Comparison of ENCODE assay signal across 12 cellular contexts in genomic region chr18:12321331-12321730, GRCh38. TPM values are rescaled to one million over a fixed set of nuclear protein-coding genes. Genes with fewer than 3 reads are reported as not detected.
A peak's percentile ranks its signal among the peaks of the same experiment; 100 is the strongest.
DNase-seq lines count a peak whose midpoint lies in the region; ATAC-seq and TF ChIP-seq lines count a peak whose summit lies in the region.
"Had no signal": no experiment of that assay in that cellular context is flagged by ENCODE, and none has a peak within 500 bp of the region (broad histone marks: within the 10 kb centered on the region; RNA-seq: fewer than 3 reads in every experiment).

No MANE protein-coding gene starts in this region.

- intact Hi-C loops in esophagus squamous epithelium (cut with DNase I): no loop called here

- no peaks in the 10 kb centered on the region for H3K9me3 ChIP-seq in esophagus squamous epithelium
- H3K9me3 ChIP-seq: upper lobe of right lung had no signal

- no peak overlapping the region for H3K9ac ChIP-seq in mesendoderm (ENCODE audit: low read length)

- no peak overlapping the region for H4K8ac ChIP-seq in mesendoderm (ENCODE audit: low read depth, low read length)

- no peak overlapping the region for H2BK120ac ChIP-seq in mesendoderm (ENCODE audit: low read depth, low read length)

- no peak overlapping the region for H3K18ac ChIP-seq in mesendoderm (ENCODE audit: low read length)

- peaks cover 5% of the 10 kb centered on the region for H3K79me1 ChIP-seq in mesendoderm (ENCODE audit: low read length)

- H2AK5ac ChIP-seq in mesendoderm (ENCODE audit: low read length): no peak overlapping the region

- no peak overlapping the region for H2BK5ac ChIP-seq in mesendoderm (ENCODE audit: low read length)

- H3K4me1 ChIP-seq in mesendoderm (ENCODE audit: control insufficient read depth, low read depth, low read length) (no peaks in the 10 kb centered on the region), esophagus squamous epithelium (peaks cover 13 to 45% (median 32%) of the 10 kb centered on the region in 3 donors)

- H3K56ac ChIP-seq in mesendoderm (ENCODE audit: low read length): no peak overlapping the region

- H3K27ac Mint-ChIP-seq in activated naive CD4-positive, alpha-beta T cell treated with anti-CD3 and anti-CD28 coated beads, Interleukin-2, amount 50 U/mL, for 72 hours: no peak overlapping the region
- H3K27ac Mint-ChIP-seq: activated T-helper 1 cell treated with anti-CD3 and anti-CD28 coated beads, Interleukin-12 subunit alpha, Interleukin-12 subunit beta, Interleukin-2, Interleukin-4 antibody, amounts not matched to agents 30 ng/mL and 10 ng/mL and 1 ng/mL, durations not matched to agents 14 hours and 24 hours and 36 hours had no signal

- H3K4me3 ChIP-seq in mesendoderm (ENCODE audit: low read length) (no peak overlapping the region), esophagus squamous epithelium (no peak overlapping the region)
- H3K4me3 ChIP-seq: upper lobe of right lung had no signal

- no peak overlapping the region for H4K5ac ChIP-seq in mesendoderm (ENCODE audit: low read length)

- no peaks in the 10 kb centered on the region for H3K27me3 ChIP-seq in mesendoderm (ENCODE audit: insufficient read depth, low read length, poor library complexity)
- H3K27me3 ChIP-seq in esophagus squamous epithelium: no peaks in the 10 kb centered on the region
- H3K27me3 ChIP-seq: upper lobe of right lung had no signal

- H3K9me3 Mint-ChIP-seq in activated naive CD4-positive, alpha-beta T cell treated with anti-CD3 and anti-CD28 coated beads, Interleukin-2, amount 50 U/mL, for 72 hours: no peaks in the 10 kb centered on the region
- H3K9me3 Mint-ChIP-seq: activated T-helper 1 cell treated with anti-CD3 and anti-CD28 coated beads, Interleukin-12 subunit alpha, Interleukin-12 subunit beta, Interleukin-2, Interleukin-4 antibody, amounts not matched to agents 30 ng/mL and 10 ng/mL and 1 ng/mL, durations not matched to agents 14 hours and 24 hours and 36 hours had no signal

- no peak for TF ChIP-seq POLR2A in esophagus squamous epithelium (IDR thresholded peaks at IDR 0.05)

- peak; percentile 92 for ATAC-seq in GM18867 (IDR thresholded peaks at IDR 0.05; ENCODE audit: unreplicated experiment)
- ATAC-seq in GM21825 (IDR thresholded peaks at IDR 0.05; ENCODE audit: unreplicated experiment): peak; percentile 71
- ATAC-seq in HG03460 (IDR thresholded peaks at IDR 0.05; ENCODE audit: unreplicated experiment): peak; percentile 79
- ATAC-seq in HG02571 (IDR thresholded peaks at IDR 0.05; ENCODE audit: unreplicated experiment): no peak
- ATAC-seq in activated naive CD4-positive, alpha-beta T cell treated with anti-CD3 and anti-CD28 coated beads, Interleukin-2, amount 50 U/mL, for 72 hours: no peak
- ATAC-seq: upper lobe of right lung had no signal

- H3K79me2 ChIP-seq in mesendoderm (ENCODE audit: control insufficient read depth, insufficient read depth, low read length): no peaks in the 10 kb centered on the region

- H3K36me3 ChIP-seq in mesendoderm (ENCODE audit: control insufficient read depth, insufficient read depth, low read length): peaks cover 8% of the 10 kb centered on the region
- H3K36me3 ChIP-seq in esophagus squamous epithelium: peaks cover 9 to 95% (median 19%) of the 10 kb centered on the region in 3 donors

- H3K23ac ChIP-seq in mesendoderm (ENCODE audit: low read length): peak overlapping the region; percentile 50

- DNase-seq in mesendoderm (no peak), SKM-1 treated with dmso at 0.1 percent for 144 hours (lab: John Stamatoyannopoulos, UW; ENCODE audit: unreplicated experiment) (no peak), esophagus squamous epithelium (lab: John Stamatoyannopoulos, UW) (no peak)
- DNase-seq in activated naive CD4-positive, alpha-beta T cell treated with anti-CD3 and anti-CD28 coated beads, Interleukin-2, amount 50 U/mL, for 72 hours (ENCODE audit: low spot score in 2 of 2): no peak
- DNase-seq: stimulated activated CD4-positive, alpha-beta T cell treated with anti-CD3 and anti-CD28 coated beads, Interleukin-4, amount 100 ng/mL, for 1 hour; T-helper 9 cell; upper lobe of right lung had no signal

- no peak overlapping the region for H3K4ac ChIP-seq in mesendoderm (ENCODE audit: low read depth, low read length)

- no peak overlapping the region for H2BK15ac ChIP-seq in mesendoderm (replicated peaks; ENCODE audit: low read depth)

- TF ChIP-seq CTCF in esophagus squamous epithelium (IDR thresholded peaks at IDR 0.05): no peak

- peaks cover 8 to 14% of the 10 kb centered on the region in 2 donors for H3K36me3 Mint-ChIP-seq in activated naive CD4-positive, alpha-beta T cell treated with anti-CD3 and anti-CD28 coated beads, Interleukin-2, amount 50 U/mL, for 72 hours

- WGBS in mesendoderm (ENCODE audit: extremely low coverage, insufficient coverage, low lambda C conversion rate): no CpG with 5 or more reads among the region's 4 CpGs
- WGBS in esophagus squamous epithelium, 2 donors: 38 to 46% methylated on average over 4 of the region's 4 CpGs

- no peak overlapping the region for H3K4me2 ChIP-seq in mesendoderm (ENCODE audit: low read length)

- H3K27ac ChIP-seq in mesendoderm (ENCODE audit: low read depth, low read length) (no peak overlapping the region), esophagus squamous epithelium (peak overlapping the region in 1 of 4 donors; percentile 25)
- H3K27ac ChIP-seq: upper lobe of right lung had no signal

RNA-seq across cellular contexts. Expression of gene TUBB6, which starts 13.3 kb away (rescaled TPM):
- polyA plus RNA-seq in mesendoderm (2013, experiment 1 of 2): 142 TPM
- 147 TPM for polyA plus RNA-seq in mesendoderm (2013, experiment 2 of 2)
- total RNA-seq in activated naive CD4-positive, alpha-beta T cell treated with anti-CD3 and anti-CD28 coated beads, Interleukin-2, amount 50 U/mL, for 72 hours: 10 to 100 TPM in 1 of 2 donors, 1 to 10 TPM in 1; 8.0 to 16.7 TPM
- 100 to 1,000 TPM; 288 to 406 (median 337) TPM for total RNA-seq in esophagus squamous epithelium

RNA-seq across cellular contexts. Expression of gene AFG3L2, which starts 55.7 kb away (rescaled TPM):
- polyA plus RNA-seq in mesendoderm (2013, experiment 1 of 2): 52.6 TPM
- polyA plus RNA-seq in mesendoderm (2013, experiment 2 of 2): 52.4 TPM
- total RNA-seq in activated naive CD4-positive, alpha-beta T cell treated with anti-CD3 and anti-CD28 coated beads, Interleukin-2, amount 50 U/mL, for 72 hours: 10 to 100 TPM; 36.8 to 52.3 TPM
- 10 to 100 TPM; 41.5 to 62.9 (median 58.1) TPM for total RNA-seq in esophagus squamous epithelium

Comparison
In these comparisons a context has a peak if more than half of its experiments do, and no peak if none do; other contexts are left out.
1. ATAC-seq: peak in GM18867 (single experiment), GM21825 (single experiment) and HG03460 (single experiment); none in HG02571 (single experiment) and activated naive CD4-positive, alpha-beta T cell treated with anti-CD3 and anti-CD28 coated beads, Interleukin-2, amount 50 U/mL, for 72 hours (0 of 2).
2. RNA of gene TUBB6, which starts 13.3 kb away (total RNA-seq): 288 to 406 TPM in esophagus squamous epithelium; 8.0 to 16.7 TPM in activated naive CD4-positive, alpha-beta T cell treated with anti-CD3 and anti-CD28 coated beads, Interleukin-2, amount 50 U/mL, for 72 hours; every median in the first group is over 10 times any median in the second.